Comparison of ENCODE assay signal across 1 cellular context in genomic region chr5:15463231-15463630, GRCh38.
TF ChIP-seq lines count a peak whose summit lies in the region.

No MANE protein-coding gene starts in this region.

TF ChIP-seq in neural cell, 6 proteins besides CTCF, POLR2A, EP300 and RAD21 (continued from another document):
- TF ChIP-seq SMC3 (conservative IDR thresholded peaks at IDR 0.05; ENCODE audit: poor library complexity) = peak; percentile 29
